9 cellular contexts compared by ENCODE assay signal in the genomic region with DNA sequence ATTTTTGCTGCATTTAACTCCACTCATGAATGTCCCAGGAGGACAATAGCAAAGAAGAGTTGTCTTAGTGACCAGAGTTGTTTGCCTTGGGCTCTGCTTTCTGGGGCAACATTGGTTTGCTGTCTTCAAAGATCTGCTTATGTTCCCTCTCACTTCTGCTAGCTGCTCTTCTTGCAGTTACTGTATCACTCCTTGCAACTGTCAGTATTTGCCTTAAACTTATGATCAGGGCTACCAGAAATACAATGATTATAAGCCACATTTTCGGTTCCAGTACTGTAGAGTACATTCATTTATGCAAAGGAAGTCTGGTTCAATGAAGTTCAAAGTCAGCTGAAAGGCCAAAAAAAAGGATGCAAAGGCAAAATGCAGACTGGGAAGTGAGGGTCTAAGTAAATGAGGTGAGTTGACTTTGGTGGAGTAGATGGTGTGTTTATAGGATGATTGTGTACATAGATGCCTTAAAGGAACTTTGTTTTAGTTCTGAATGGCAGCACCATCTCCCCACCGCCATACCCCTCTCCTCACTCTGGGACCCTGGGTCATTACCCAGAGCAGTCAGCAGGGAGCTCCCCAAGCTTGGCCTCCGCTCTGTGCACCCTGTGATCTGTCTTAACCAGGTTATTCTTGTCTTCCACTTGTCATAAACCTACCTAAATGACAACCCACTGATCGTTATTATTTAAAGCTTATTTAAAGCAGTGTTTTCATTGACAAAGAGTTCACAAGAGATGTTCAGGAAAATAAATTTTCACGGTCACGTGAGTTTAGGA.
DNase-seq lines count a peak whose midpoint lies in the region; ATAC-seq and TF ChIP-seq lines count a peak whose summit lies in the region.
"Had no signal": no experiment of that assay in that cellular context is flagged by ENCODE, and none has a peak within 500 bp of the region (broad histone marks: within the 10 kb centered on the region; RNA-seq: fewer than 3 reads in every experiment).

No MANE protein-coding gene starts in this region.

- H3K9me2 ChIP-seq in PC-3 (replicated peaks; ENCODE audit: low read length), result no peaks in the 10 kb centered on the region

- peaks cover 3% of the 10 kb centered on the region; the same call in 1 of the 2 replicates for H3K27me3 ChIP-seq in PC-3 (ENCODE audit: low read length)
- no peaks in the 10 kb centered on the region for H3K27me3 ChIP-seq in ovary

- H4K20me1 ChIP-seq in PC-3 (ENCODE audit: low read length), result no peaks in the 10 kb centered on the region

- CTCF ChIA-PET in PC-3 (lab: Charles Lee), result no interaction called here

- H3K9me3 ChIP-seq in PC-3 (ENCODE audit: low read length), result no peaks in the 10 kb centered on the region
- no peaks in the 10 kb centered on the region for H3K9me3 ChIP-seq in ovary

- peaks cover 3% of the 10 kb centered on the region for H3K27me3 Mint-ChIP-seq in nephron progenitor cell (ENCODE audit: low read depth, poor library complexity)

- H3K4me2 ChIP-seq in PC-3 (ENCODE audit: low read length), result no peak overlapping the region
- H3K4me2 ChIP-seq: KMS-11 had no signal

- no peaks in the 10 kb centered on the region for H3K4me1 Mint-ChIP-seq in nephron progenitor cell

- TF ChIP-seq CTCF in GM12864 (IDR thresholded peaks at IDR 0.05; ENCODE audit: low read depth, low read length, missing control alignments), result peak; percentile 56
- TF ChIP-seq CTCF in PC-3 (conservative IDR thresholded peaks at IDR 0.05; ENCODE audit: low read depth, low read length), result peak; percentile 52
- TF ChIP-seq CTCF in nephron progenitor cell (IDR thresholded peaks at IDR 0.05), result no peak
- no peak for TF ChIP-seq CTCF in ovary (IDR thresholded peaks at IDR 0.05)

- H3K4me1 ChIP-seq in PC-3 (ENCODE audit: insufficient read depth, low read length), result no peaks in the 10 kb centered on the region
- no peaks in the 10 kb centered on the region for H3K4me1 ChIP-seq in ovary (ENCODE audit: insufficient read depth)

- BruUV-seq in PC-3 (replicated peaks; lab: Mats Ljungman, UMichigan), result no TSS peak

- intact Hi-C loops in PC-3 (cut with micrococcal nuclease), result loop anchor here (2.0 to 5.0 kb wide), 2 partner anchors 121 to 436 kb away; no protein-coding TSS in a partner anchor
- intact Hi-C loops in left ventricle myocardium superior (cut with micrococcal nuclease), result no loop called here
- intact Hi-C loops in ovary (cut with DNase I), result no loop called here

- no peak overlapping the region for H3K27ac ChIP-seq in PC-3 (ENCODE audit: low read length)
- H3K27ac ChIP-seq in ovary, result no peak overlapping the region
- H3K27ac ChIP-seq: KMS-11 had no signal

- POLR2A ChIA-PET in PC-3 (lab: Charles Lee; ENCODE audit: unreplicated experiment), result no interaction called here

- WGBS in ovary, 3 donors, result 73 to 75% (median 75%) methylated on average over 6 of the region's 6 CpGs

- H3K4me3 ChIP-seq in GM12864 (ENCODE audit: low read depth, low read length), result no peak overlapping the region
- H3K4me3 ChIP-seq in PC-3 (ENCODE audit: low read length), result no peak overlapping the region
- no peak overlapping the region for H3K4me3 ChIP-seq in ovary

- no peaks in the 10 kb centered on the region for H3K79me2 ChIP-seq in PC-3 (ENCODE audit: low read length)

- H3F3A ChIP-seq in PC-3 (ENCODE audit: low read length, unreplicated experiment), result no peaks in the 10 kb centered on the region

- TF ChIP-seq POLR2A in ovary (IDR thresholded peaks at IDR 0.05), result no peak

- H3K27ac Mint-ChIP-seq in nephron progenitor cell, result no peak overlapping the region

- no peak for DNase-seq in GM12864 (ENCODE audit: low read depth)
- DNase-seq in PC-3, result no peak
- DNase-seq in left ventricle myocardium superior, result no peak
- DNase-seq in amniotic stem cell (lab: John Stamatoyannopoulos, UW), result no peak
- no peak for DNase-seq in NCI-H1105 (lab: John Stamatoyannopoulos, UW)
- no peak for DNase-seq in nephron progenitor cell
- DNase-seq in ovary, result no peak

- H3K36me3 ChIP-seq in PC-3 (ENCODE audit: low read depth, low read length), result no peaks in the 10 kb centered on the region
- H3K36me3 ChIP-seq in ovary, result no peaks in the 10 kb centered on the region

- TF ChIP-seq EP300 in ovary (IDR thresholded peaks at IDR 0.05), result no peak

- H3K4me3 Mint-ChIP-seq in nephron progenitor cell, result no peak overlapping the region

- peaks cover 7% of the 10 kb centered on the region for H3K36me3 Mint-ChIP-seq in nephron progenitor cell (ENCODE audit: low read depth)

- no peaks in the 10 kb centered on the region for H3K9me3 Mint-ChIP-seq in nephron progenitor cell

- ATAC-seq in GM21515 (IDR thresholded peaks at IDR 0.05; ENCODE audit: unreplicated experiment), result peak; percentile 77
- peak; percentile 54; the same call in 1 of the 2 replicates for ATAC-seq in PC-3
- ATAC-seq in left ventricle myocardium superior, result peak; percentile 68

- no peak overlapping the region for H3K9ac ChIP-seq in PC-3 (ENCODE audit: low read length)
- H3K9ac ChIP-seq: KMS-11 had no signal

- H2AFZ ChIP-seq in PC-3 (ENCODE audit: low read length), result no peak overlapping the region

Comparison
In these comparisons a context has a peak if more than half of its experiments do, and no peak if none do; other contexts are left out.
1. CTCF ChIP-seq: peak in GM12864 (single experiment) and PC-3 (single experiment); none in nephron progenitor cell (single experiment) and ovary (0 of 3).
2. Peak in every context shown above with its lines, with median percentiles within 50 percentile points of each other: ATAC-seq.